1 cellular context compared by ENCODE assay signal in genomic region chr5:140372971-140373487, GRCh38.
A peak's percentile ranks its signal among the peaks of the same experiment; 100 is the strongest.
TF ChIP-seq lines count a peak whose summit lies in the region.

No MANE protein-coding gene starts in this region.

TF ChIP-seq in HEK293, 187 proteins besides CTCF, POLR2A, EP300 and RAD21 (continued from another document):
- no peak for TF ChIP-seq ZNF791 (tag by site-specific recombination; IDR thresholded peaks at IDR 0.05)
- TF ChIP-seq ZNF658 (tag by site-specific recombination; IDR thresholded peaks at IDR 0.05), result no peak
- no peak for TF ChIP-seq ZNF571 (tag by site-specific recombination; IDR thresholded peaks at IDR 0.05)
- TF ChIP-seq GFI1B (tag by site-specific recombination; IDR thresholded peaks at IDR 0.05), result no peak
- TF ChIP-seq ZBTB49 (tag by site-specific recombination; IDR thresholded peaks at IDR 0.05; ENCODE audit: low read depth), result no peak
- no peak for TF ChIP-seq ZNF704 (tag by site-specific recombination; IDR thresholded peaks at IDR 0.05)
- TF ChIP-seq ZNF354C (tag by site-specific recombination; IDR thresholded peaks at IDR 0.05; ENCODE audit: borderline replicate concordance, low read depth), result no peak
- peak; percentile 76 for TF ChIP-seq ZFHX2 (tag by site-specific recombination; conservative IDR thresholded peaks at IDR 0.05)
- no peak for TF ChIP-seq ZNF280D (tag by site-specific recombination; IDR thresholded peaks at IDR 0.05)
- TF ChIP-seq ZNF596 (tag by site-specific recombination; IDR thresholded peaks at IDR 0.05), result no peak
- TF ChIP-seq ZNF776 (tag by site-specific recombination; IDR thresholded peaks at IDR 0.05; ENCODE audit: borderline replicate concordance), result no peak
- TF ChIP-seq ZNF202 (tag by site-specific recombination; IDR thresholded peaks at IDR 0.05; ENCODE audit: borderline replicate concordance), result no peak
- TF ChIP-seq ZNF501 (tag by site-specific recombination; IDR thresholded peaks at IDR 0.05), result no peak
- no peak for TF ChIP-seq ZNF670 (tag by site-specific recombination; IDR thresholded peaks at IDR 0.05; ENCODE audit: low read depth)
- TF ChIP-seq OVOL3 (tag by site-specific recombination; IDR thresholded peaks at IDR 0.05), result no peak
- no peak for TF ChIP-seq RBAK (tag by site-specific recombination; IDR thresholded peaks at IDR 0.05)
- peak; percentile 84 for TF ChIP-seq PATZ1 (tag by site-specific recombination; IDR thresholded peaks at IDR 0.05)
- no peak for TF ChIP-seq ZFP69B (tag by site-specific recombination; IDR thresholded peaks at IDR 0.05)
- TF ChIP-seq ZNF623 (tag by site-specific recombination; IDR thresholded peaks at IDR 0.05), result no peak
- no peak for TF ChIP-seq REPIN1 (tag by site-specific recombination; IDR thresholded peaks at IDR 0.05; ENCODE audit: low read depth)
- no peak for TF ChIP-seq ZNF514 (tag by site-specific recombination; IDR thresholded peaks at IDR 0.05)
- peak; percentile 91 for TF ChIP-seq KLF9 (tag by site-specific recombination; IDR thresholded peaks at IDR 0.05; ENCODE audit: low read depth)
- no peak for TF ChIP-seq FEZF1 (tag by site-specific recombination; IDR thresholded peaks at IDR 0.05)
- TF ChIP-seq ZNF561 (tag by site-specific recombination; IDR thresholded peaks at IDR 0.05; ENCODE audit: borderline replicate concordance), result no peak
- 0 out of 2 replicates have a peak, but pooled peaks have one; percentile 24 for TF ChIP-seq SP7 (tag by site-specific recombination; IDR thresholded peaks at IDR 0.05)
- no peak for TF ChIP-seq ZNF223 (tag by site-specific recombination; IDR thresholded peaks at IDR 0.05)
- no peak for TF ChIP-seq ZXDB (tag by site-specific recombination; IDR thresholded peaks at IDR 0.05)
- no peak for TF ChIP-seq ZNF335 (tag by site-specific recombination; conservative IDR thresholded peaks at IDR 0.05)
- no peak for TF ChIP-seq ZNF558 (tag by site-specific recombination; IDR thresholded peaks at IDR 0.05)
- no peak for TF ChIP-seq ZBTB8A (tag by site-specific recombination; IDR thresholded peaks at IDR 0.05)
- TF ChIP-seq ZNF214 (tag by site-specific recombination; IDR thresholded peaks at IDR 0.05; ENCODE audit: borderline replicate concordance), result no peak
- TF ChIP-seq IKZF3 (tag by site-specific recombination; IDR thresholded peaks at IDR 0.05), result peak; percentile 85
- TF ChIP-seq SCRT2 (tag by site-specific recombination; IDR thresholded peaks at IDR 0.05), result no peak
